Comparison of ENCODE assay signal across 25 cellular contexts in genomic region chr9:95890594-95890993, GRCh38.
"Had no signal": no experiment of that assay in that cellular context is flagged by ENCODE, and none has a peak within 500 bp of the region (broad histone marks: within the 10 kb centered on the region; RNA-seq: fewer than 3 reads in every experiment).

No MANE protein-coding gene starts in this region.

- H3K27me3 ChIP-seq: MG63 had no signal

- H3K27ac ChIP-seq: HL-60 had no signal

- FAIRE-seq: HTR-8/SVneo, RCC 7860 had no signal

- H3K9me3 ChIP-seq: MG63 had no signal

- H3K4me3 ChIP-seq: MG63 had no signal

- DNase-seq: IMR-90, Karpas-422, KG1, MG63, NCI-H1092, NCI-H1105 treated with DMSO at 0.1 percent for 48 hours, NCI-H1417 treated with DMSO at 0.1 percent for 48 hours, NCI-H146, NCI-H1694 treated with DMSO at 0.1 percent for 48 hours, NCI-H1930, NCI-H2081 treated with DMSO at 0.1 percent for 48 hours, NCI-H2171, NCI-H226, NCI-H446, NCI-H510A, NCI-H524 treated with DMSO at 0.1 percent for 48 hours, NCI-H69, NCI-H774, RPMI8226, SHP77, SK-N-SH, SW 1271 had no signal
